In genomic region chr3:60931452-60931851, GRCh38 we compare ENCODE assay signal across 16 cellular contexts.
DNase-seq lines count a peak whose midpoint lies in the region; ATAC-seq lines count a peak whose summit lies in the region.
"Had no signal": no experiment of that assay in that cellular context is flagged by ENCODE, and none has a peak within 500 bp of the region (broad histone marks: within the 10 kb centered on the region; RNA-seq: fewer than 3 reads in every experiment).

No MANE protein-coding gene starts in this region.

- DNase-seq in NCI-H748 (lab: John Stamatoyannopoulos, UW; ENCODE audit: unreplicated experiment) (peak; percentile 60), NCI-H748 treated with DMSO at 0.1 percent for 48 hours (lab: John Stamatoyannopoulos, UW) (no peak), NCI-H345 (lab: John Stamatoyannopoulos, UW) (peak; percentile 38), H7 (no peak), MG63 (no peak)
- DNase-seq: Caco-2, GF-D8, GOT3, MV-4-11, NCI-H1930, NCI-H774, PC-9, T-helper 9 cell had no signal

- H3K27me3 ChIP-seq in H7 (ENCODE audit: control insufficient read depth, insufficient read depth, low read length), result no peaks in the 10 kb centered on the region
- no peaks in the 10 kb centered on the region for H3K27me3 ChIP-seq in MG63

- H3K36me3 ChIP-seq in H7 (replicated peaks; ENCODE audit: control insufficient read depth, insufficient read depth, low read length), result no peaks in the 10 kb centered on the region
- H3K36me3 ChIP-seq in MG63, result no peaks in the 10 kb centered on the region

- ATAC-seq in HG03060 (IDR thresholded peaks at IDR 0.05; ENCODE audit: low read depth, unreplicated experiment), result peak; percentile 47
- no peak for ATAC-seq in GM19455 (IDR thresholded peaks at IDR 0.05; ENCODE audit: unreplicated experiment)
- no peak for ATAC-seq in HG03025 (IDR thresholded peaks at IDR 0.05; ENCODE audit: low FRiP score, unreplicated experiment)

- H3K9me3 ChIP-seq in MG63, result no peaks in the 10 kb centered on the region
- H3K9me3 ChIP-seq: Caco-2 had no signal

- H3K4me3 ChIP-seq in H7 (ENCODE audit: insufficient read depth, low read depth, low read length) (no peak overlapping the region), MG63 (no peak overlapping the region)
- H3K4me3 ChIP-seq: PC-9 had no signal

Comparison
In these comparisons a context has a peak if more than half of its experiments do, and no peak if none do; other contexts are left out.
1. DNase-seq: peak in NCI-H748 (single experiment) and NCI-H345 (single experiment); none in NCI-H748 treated with DMSO at 0.1 percent for 48 hours (single experiment), H7 (single experiment) and MG63 (single experiment).